Comparison of ENCODE assay signal across 8 cellular contexts in the genomic region with DNA sequence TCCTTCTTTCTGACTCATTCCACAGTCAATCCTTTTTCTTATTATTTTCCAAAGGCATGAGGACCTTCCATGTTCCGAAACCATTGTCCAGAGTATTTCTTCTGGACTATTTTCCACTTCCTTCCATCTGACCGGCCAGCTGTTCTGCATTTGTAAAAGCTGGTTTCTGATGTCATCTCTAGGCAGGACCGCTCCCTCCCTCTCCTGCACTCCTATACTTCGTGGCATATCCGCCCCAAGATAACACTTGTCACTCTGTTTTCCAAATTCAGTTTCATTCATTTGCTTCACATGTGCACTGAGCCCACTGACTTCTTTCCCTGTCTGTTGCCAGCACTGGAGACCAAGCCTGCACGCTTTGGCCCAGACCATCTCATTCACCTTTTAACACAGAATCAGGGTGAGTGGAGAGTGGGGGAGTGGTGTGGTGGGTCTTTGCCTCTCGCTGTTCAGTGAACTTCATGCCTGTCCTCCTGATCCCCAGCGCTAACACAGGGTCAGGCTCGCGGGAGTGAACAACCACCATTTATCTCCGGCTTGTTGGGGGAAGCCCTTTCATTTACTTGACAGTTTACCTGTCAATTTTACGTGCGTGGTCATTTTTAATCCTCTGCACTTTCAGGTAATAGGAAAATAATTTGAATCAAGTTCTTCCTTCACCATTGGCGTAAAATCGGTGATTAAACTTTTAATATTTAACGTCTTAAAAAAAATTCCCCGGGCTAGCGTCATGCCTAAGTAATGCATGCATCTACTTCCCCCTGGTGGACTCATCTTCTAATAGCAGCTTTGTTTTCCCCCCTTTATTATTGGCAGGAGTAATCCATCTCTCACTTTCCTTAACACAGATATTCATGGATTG. TPM values are rescaled to one million over a fixed set of nuclear protein-coding genes. Genes with fewer than 3 reads are reported as not detected.
DNase-seq lines count a peak whose midpoint lies in the region; ATAC-seq, FAIRE-seq and TF ChIP-seq lines count a peak whose summit lies in the region.

No MANE protein-coding gene starts in this region.

- H3K9me3 Mint-ChIP-seq in CD8-positive, alpha-beta T cell, result no peaks in the 10 kb centered on the region
- no peaks in the 10 kb centered on the region for H3K9me3 Mint-ChIP-seq in activated naive CD8-positive, alpha-beta T cell treated with anti-CD3 and anti-CD28 coated beads, Interleukin-2, amount 50 U/mL, for 24 hours

- no peak overlapping the region for H3K4me3 ChIP-seq in CD8-positive, alpha-beta T cell (ENCODE audit: low read depth, low read length)

- no peaks in the 10 kb centered on the region for H3K9me3 ChIP-seq in CD8-positive, alpha-beta T cell (ENCODE audit: low read length)

- CTCF ChIA-PET in CD8-positive, alpha-beta T cell (lab: Charles Lee), result interaction anchor here (0.6 to 4.8 kb wide), 24 partner anchors 8 to 212 kb away, joined by 3 to 47 read pairs (median 4); no protein-coding TSS in a partner anchor

- DNase-seq in CD8-positive, alpha-beta T cell, result peak in 1 of 7 experiments; percentile 33
- peak; percentile 42 for DNase-seq in GM19239 (ENCODE audit: insufficient read length, low spot score)
- peak; percentile 52 for DNase-seq in NCI-H2196 (lab: John Stamatoyannopoulos, UW; ENCODE audit: unreplicated experiment)
- DNase-seq in activated naive CD8-positive, alpha-beta T cell treated with anti-CD3 and anti-CD28 coated beads, Interleukin-2, amount 50 U/mL, for 24 hours, result peak; percentile 5
- DNase-seq in left cardiac atrium, result peak; percentile 25
- DNase-seq in pulmonary artery endothelial cell (ENCODE audit: low read depth, low spot score), result peak; percentile 44

- H3K27ac Mint-ChIP-seq in CD8-positive, alpha-beta T cell, result no peak overlapping the region
- H3K27ac Mint-ChIP-seq in activated naive CD8-positive, alpha-beta T cell treated with anti-CD3 and anti-CD28 coated beads, Interleukin-2, amount 50 U/mL, for 24 hours, result no peak overlapping the region

- H3K4me1 Mint-ChIP-seq in CD8-positive, alpha-beta T cell (ENCODE audit: low read depth), result no peaks in the 10 kb centered on the region
- no peaks in the 10 kb centered on the region for H3K4me1 Mint-ChIP-seq in activated naive CD8-positive, alpha-beta T cell treated with anti-CD3 and anti-CD28 coated beads, Interleukin-2, amount 50 U/mL, for 24 hours

- no peaks in the 10 kb centered on the region for H3K36me3 Mint-ChIP-seq in CD8-positive, alpha-beta T cell
- H3K36me3 Mint-ChIP-seq in activated naive CD8-positive, alpha-beta T cell treated with anti-CD3 and anti-CD28 coated beads, Interleukin-2, amount 50 U/mL, for 24 hours (ENCODE audit: low read depth), result no peaks in the 10 kb centered on the region

- H3K27ac ChIP-seq in CD8-positive, alpha-beta T cell (ENCODE audit: low read depth, low read length), result no peak overlapping the region

- peak; percentile 82 for FAIRE-seq in GM19239 (lab: Jason Lieb, UNC)

- H3K4me1 ChIP-seq in CD8-positive, alpha-beta T cell (ENCODE audit: insufficient read depth, low read length), result no peaks in the 10 kb centered on the region

- POLR2A ChIA-PET in CD8-positive, alpha-beta T cell (lab: Charles Lee), result no interaction called here

- no peak overlapping the region for H3K4me3 Mint-ChIP-seq in CD8-positive, alpha-beta T cell
- no peak overlapping the region for H3K4me3 Mint-ChIP-seq in activated naive CD8-positive, alpha-beta T cell treated with anti-CD3 and anti-CD28 coated beads, Interleukin-2, amount 50 U/mL, for 24 hours

- peak; percentile 75 for ATAC-seq in CD8-positive, alpha-beta T cell
- peak; percentile 59 for ATAC-seq in activated naive CD8-positive, alpha-beta T cell treated with anti-CD3 and anti-CD28 coated beads, Interleukin-2, amount 50 U/mL, for 24 hours
- ATAC-seq in left cardiac atrium (peak; percentile 81 to 86), HG03025 (IDR thresholded peaks at IDR 0.05; ENCODE audit: low FRiP score, unreplicated experiment) (no peak), HG03521 (IDR thresholded peaks at IDR 0.05; ENCODE audit: unreplicated experiment) (no peak)

- no peaks in the 10 kb centered on the region for H3K36me3 ChIP-seq in CD8-positive, alpha-beta T cell (ENCODE audit: insufficient read depth, low read length)

- intact Hi-C loops in CD8-positive, alpha-beta T cell (cut with DNase I, micrococcal nuclease), result loop anchor here (1.0 to 5.0 kb wide), 11 partner anchors 52 to 1182 kb away; partner anchors contain the start of genes APPL2 (in 1 of the 2) and C12orf75 (in 1 of the 2)
- intact Hi-C loops in left cardiac atrium (cut with DNase I), result loop anchor here in 1 of 2 donors (5.0 to 10.0 kb wide), 3 partner anchors 106 to 1181 kb away; no protein-coding TSS in a partner anchor

- peak; percentile 83 for TF ChIP-seq CTCF in CD8-positive, alpha-beta T cell (IDR thresholded peaks at IDR 0.05)

- H3K27me3 Mint-ChIP-seq in CD8-positive, alpha-beta T cell (ENCODE audit: low read depth), result no peaks in the 10 kb centered on the region
- H3K27me3 Mint-ChIP-seq in activated naive CD8-positive, alpha-beta T cell treated with anti-CD3 and anti-CD28 coated beads, Interleukin-2, amount 50 U/mL, for 24 hours, result no peaks in the 10 kb centered on the region

- no peaks in the 10 kb centered on the region for H3K27me3 ChIP-seq in CD8-positive, alpha-beta T cell (ENCODE audit: insufficient read depth, low read length)

RNA-seq across cellular contexts. Expression of gene C12orf75, which starts 52.5 kb away (rescaled TPM):
- total RNA-seq in CD8-positive, alpha-beta T cell, result 10 to 100 TPM; 27.5 to 27.9 TPM
- total RNA-seq in left cardiac atrium (1 to 10 TPM; 2.8 to 4.8 TPM), pulmonary artery endothelial cell (47.5 and 54.6 TPM in 2 replicates)

Comparison
In these comparisons a context has a peak if more than half of its experiments do, and no peak if none do; other contexts are left out.
1. ATAC-seq: peak in CD8-positive, alpha-beta T cell (single experiment), activated naive CD8-positive, alpha-beta T cell treated with anti-CD3 and anti-CD28 coated beads, Interleukin-2, amount 50 U/mL, for 24 hours (single experiment) and left cardiac atrium (2 of 2); none in HG03025 (single experiment) and HG03521 (single experiment).